ENCODE assay signal across 8 cellular contexts in the genomic region with DNA sequence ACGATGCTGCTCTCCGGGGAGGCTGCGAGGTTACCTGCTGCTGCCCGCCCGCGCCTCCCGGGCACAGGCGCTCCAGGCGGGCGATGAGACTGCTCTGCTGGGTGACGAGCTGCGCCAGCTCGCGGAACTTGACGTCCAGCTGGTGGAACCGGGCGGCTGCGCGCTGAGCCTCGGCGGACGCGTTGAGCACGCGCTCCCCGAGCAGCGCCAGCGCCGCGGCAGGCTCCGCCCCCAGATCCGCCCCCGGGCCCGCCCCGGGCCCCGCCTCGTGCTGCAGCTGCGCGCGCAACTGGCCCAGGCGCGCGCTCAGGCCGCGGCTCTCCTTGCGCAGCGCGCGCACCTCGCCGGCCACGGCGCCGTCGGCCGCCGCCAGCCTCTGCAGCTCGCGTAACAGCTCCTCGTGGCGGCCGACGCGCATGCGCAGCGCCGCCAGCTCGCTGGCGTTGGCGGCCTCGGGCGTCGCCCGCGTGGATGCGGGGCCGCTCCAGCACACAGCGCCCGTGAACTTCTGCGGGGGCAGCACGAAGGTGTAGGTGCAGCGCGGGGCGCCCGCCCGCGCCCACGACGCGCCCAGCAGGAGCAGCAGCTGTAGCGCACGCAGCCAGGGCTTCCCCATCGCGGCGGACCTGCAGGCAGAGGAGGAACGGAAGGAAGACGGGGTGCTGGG. TPM values are rescaled to one million over a fixed set of nuclear protein-coding genes. Genes with fewer than 3 reads are reported as not detected.
DNase-seq lines count a peak whose midpoint lies in the region; ATAC-seq and TF ChIP-seq lines count a peak whose summit lies in the region.

No MANE protein-coding gene starts in this region.

- no peaks in the 10 kb centered on the region for H3K36me3 ChIP-seq in SU-DHL-6 (ENCODE audit: low read length)
- peaks cover 9% of the 10 kb centered on the region for H3K36me3 ChIP-seq in adipocyte (ENCODE audit: control insufficient read depth, insufficient read depth, low read length, severe bottlenecking)
- H3K36me3 ChIP-seq in heart right ventricle: peaks cover 0 to 28% (median 0%) of the 10 kb centered on the region in 9 donors
- H3K36me3 ChIP-seq in psoas muscle (ENCODE audit: insufficient read depth in 1 of 2, low read depth in 1 of 2): no peaks in the 10 kb centered on the region
- peaks cover 14% of the 10 kb centered on the region for H3K36me3 ChIP-seq in upper lobe of right lung

- H3K27ac ChIP-seq in SU-DHL-6 (ENCODE audit: low read depth, low read length) (no peak overlapping the region), heart right ventricle (peak overlapping the region in 9 of 10 donors; percentile 27 to 86 (median 62)), psoas muscle (peak overlapping the region; percentile 41), upper lobe of right lung (peak overlapping the region; percentile 82)

- DNase-seq in NCI-H1092 (lab: John Stamatoyannopoulos, UW) (peak; percentile 88), adipocyte (ENCODE audit: low read depth) (peak; percentile 97), heart right ventricle (peak; percentile 77 to 92), psoas muscle (peak; percentile 90 to 92), upper lobe of right lung (peak; percentile 95)

- TF ChIP-seq POLR2A in GM10847 (IDR thresholded peaks at IDR 0.05; ENCODE audit: extremely low read depth, insufficient read length): peak; percentile 66

- H3K4me1 ChIP-seq in adipocyte (ENCODE audit: control insufficient read depth, insufficient read depth, low read length): peaks cover 8% of the 10 kb centered on the region
- peaks cover 0 to 19% (median 12%) of the 10 kb centered on the region in 9 donors for H3K4me1 ChIP-seq in heart right ventricle
- peaks cover 3% of the 10 kb centered on the region for H3K4me1 ChIP-seq in psoas muscle
- peaks cover 9% of the 10 kb centered on the region for H3K4me1 ChIP-seq in upper lobe of right lung

- H3K9me3 ChIP-seq in SU-DHL-6 (ENCODE audit: insufficient read depth, low read length) (no peaks in the 10 kb centered on the region), adipocyte (ENCODE audit: control insufficient read depth, low read length) (no peaks in the 10 kb centered on the region), heart right ventricle (peaks cover 0 to under 1% (median 0%) of the 10 kb centered on the region in 11 donors), psoas muscle (no peaks in the 10 kb centered on the region), upper lobe of right lung (no peaks in the 10 kb centered on the region)

- no peaks in the 10 kb centered on the region for H3F3A ChIP-seq in SU-DHL-6 (ENCODE audit: insufficient read depth)

- H3K79me2 ChIP-seq in SU-DHL-6 (ENCODE audit: insufficient read depth, low read length): no peaks in the 10 kb centered on the region

- no peaks in the 10 kb centered on the region for H4K20me1 ChIP-seq in SU-DHL-6 (ENCODE audit: low read depth, low read length)

- no peaks in the 10 kb centered on the region for H3K9me2 ChIP-seq in SU-DHL-6 (replicated peaks; ENCODE audit: insufficient read depth, low read length)

- H3K9ac ChIP-seq in SU-DHL-6 (ENCODE audit: low read length) (peak overlapping the region; percentile 46), adipocyte (ENCODE audit: low read length) (peak overlapping the region; percentile 88)

- H3K4me3 ChIP-seq in SU-DHL-6 (ENCODE audit: insufficient read depth, low read length, poor library complexity, severe bottlenecking): peak overlapping the region; percentile 21
- H3K4me3 ChIP-seq in adipocyte (ENCODE audit: low read length): peak overlapping the region; percentile 79
- H3K4me3 ChIP-seq in heart right ventricle: peak overlapping the region; percentile 23 to 62 (median 54)
- peak overlapping the region; percentile 64 for H3K4me3 ChIP-seq in psoas muscle
- H3K4me3 ChIP-seq in upper lobe of right lung: peak overlapping the region; percentile 59

- 2% methylated on average over 79 to 97 of the region's 97 CpGs for WGBS in heart right ventricle, 2 donors
- WGBS in psoas muscle, 3 donors: 1 to 3% (median 2%) methylated on average over 55 to 97 of the region's 97 CpGs

- H3K27me3 ChIP-seq in SU-DHL-6 (ENCODE audit: low read length): no peaks in the 10 kb centered on the region
- no peaks in the 10 kb centered on the region for H3K27me3 ChIP-seq in adipocyte (replicated peaks; ENCODE audit: control insufficient read depth, insufficient read depth, low read length)
- H3K27me3 ChIP-seq in heart right ventricle: no peaks in the 10 kb centered on the region
- H3K27me3 ChIP-seq in psoas muscle (ENCODE audit: insufficient read depth in 3 of 3, low read length in 2 of 3): peaks cover 0 to 7% (median 0%) of the 10 kb centered on the region in 3 donors
- H3K27me3 ChIP-seq in upper lobe of right lung: no peaks in the 10 kb centered on the region

- ATAC-seq in HG02623 (IDR thresholded peaks at IDR 0.05; ENCODE audit: unreplicated experiment): peak; percentile 72
- peak; percentile 81 to 96 (median 92) for ATAC-seq in heart right ventricle
- ATAC-seq in psoas muscle: peak; percentile 92 to 94 (median 93)
- ATAC-seq in upper lobe of right lung: peak; percentile 95

- H2AFZ ChIP-seq in SU-DHL-6 (ENCODE audit: low read depth, low read length, severe bottlenecking): peak overlapping the region; percentile 68

- TF ChIP-seq CTCF in SU-DHL-6 (IDR thresholded peaks at IDR 0.05; ENCODE audit: insufficient read depth, low read length, poor library complexity, severe bottlenecking) (no peak), heart right ventricle (IDR thresholded peaks at IDR 0.05) (no peak), psoas muscle (IDR thresholded peaks at IDR 0.05) (no peak), upper lobe of right lung (IDR thresholded peaks at IDR 0.05) (no peak)

- intact Hi-C loops in heart right ventricle (cut with DNase I) (no loop called here), psoas muscle (cut with DNase I) (no loop called here), upper lobe of right lung (cut with DNase I) (no loop called here)

- H3K4me2 ChIP-seq in SU-DHL-6 (ENCODE audit: low read depth, low read length, poor library complexity, severe bottlenecking): peak overlapping the region; percentile 47

RNA-seq across cellular contexts. Expression of a gene that starts 6.4 kb away (rescaled TPM):
- total RNA-seq in heart right ventricle (under 1 TPM in 1 of 10 donors, not detected in 9; 0.14 TPM), psoas muscle (not detected), upper lobe of right lung (0.23 TPM)
- polyA plus RNA-seq in heart right ventricle (under 1 TPM; 0.09 to 0.37 TPM), psoas muscle (under 1 TPM in 2 of 3 donors, not detected in 1; 0.18 to 0.20 TPM)

RNA-seq across cellular contexts. Expression of a gene that starts 10.0 kb away (rescaled TPM):
- total RNA-seq in heart right ventricle (10 to 100 TPM in 4 of 10 donors, 1 to 10 TPM in 6; 4.0 to 18.9 (median 9.6) TPM), psoas muscle (1 to 10 TPM; 2.9 to 5.7 (median 4.0) TPM), upper lobe of right lung (52.0 TPM)
- polyA plus RNA-seq in heart right ventricle (10 to 100 TPM; 11.1 to 30.2 TPM), psoas muscle (1 to 10 TPM; 3.1 to 4.3 (median 3.4) TPM)

RNA-seq across cellular contexts. Expression of a gene that starts 10.1 kb away (rescaled TPM):
- total RNA-seq in heart right ventricle (10 to 100 TPM; 17.6 to 43.3 (median 20.7) TPM), psoas muscle (10 to 100 TPM; 29.3 to 70.6 (median 59.1) TPM), upper lobe of right lung (35.2 TPM)
- polyA plus RNA-seq in heart right ventricle (10 to 100 TPM; 34.3 to 47.7 TPM), psoas muscle (10 to 100 TPM; 48.4 to 93.4 (median 60.8) TPM)

RNA-seq across cellular contexts. Expression of a gene that starts 15.4 kb away (rescaled TPM):
- 10 to 100 TPM in 1 of 10 donors, 1 to 10 TPM in 9; 4.9 to 13.8 (median 6.8) TPM for total RNA-seq in heart right ventricle
- 1 to 10 TPM; 4.2 to 4.7 TPM for polyA plus RNA-seq in heart right ventricle
- total RNA-seq in psoas muscle: 10 to 100 TPM; 11.0 to 18.5 (median 14.6) TPM
- 10 to 100 TPM in 1 of 3 donors, 1 to 10 TPM in 2; 4.0 to 15.7 (median 6.0) TPM for polyA plus RNA-seq in psoas muscle
- 13.5 TPM for total RNA-seq in upper lobe of right lung

RNA-seq across cellular contexts. Expression of a gene that starts 23.6 kb away (rescaled TPM):
- total RNA-seq in heart right ventricle (100 to 1,000 TPM; 146 to 193 (median 180) TPM), psoas muscle (100 to 1,000 TPM; 278 to 337 (median 305) TPM), upper lobe of right lung (175 TPM)
- polyA plus RNA-seq in heart right ventricle (100 to 1,000 TPM; 113 to 241 TPM), psoas muscle (100 to 1,000 TPM; 257 to 358 (median 311) TPM)

Comparison
In these comparisons a context has a peak if more than half of its experiments do, and no peak if none do; other contexts are left out.
1. H3K4me3 ChIP-seq: peak in every context shown above with its lines; median percentile 79 in adipocyte; 64 in psoas muscle; 59 in upper lobe of right lung; 54 in heart right ventricle; 21 in SU-DHL-6.